In the genomic region with DNA sequence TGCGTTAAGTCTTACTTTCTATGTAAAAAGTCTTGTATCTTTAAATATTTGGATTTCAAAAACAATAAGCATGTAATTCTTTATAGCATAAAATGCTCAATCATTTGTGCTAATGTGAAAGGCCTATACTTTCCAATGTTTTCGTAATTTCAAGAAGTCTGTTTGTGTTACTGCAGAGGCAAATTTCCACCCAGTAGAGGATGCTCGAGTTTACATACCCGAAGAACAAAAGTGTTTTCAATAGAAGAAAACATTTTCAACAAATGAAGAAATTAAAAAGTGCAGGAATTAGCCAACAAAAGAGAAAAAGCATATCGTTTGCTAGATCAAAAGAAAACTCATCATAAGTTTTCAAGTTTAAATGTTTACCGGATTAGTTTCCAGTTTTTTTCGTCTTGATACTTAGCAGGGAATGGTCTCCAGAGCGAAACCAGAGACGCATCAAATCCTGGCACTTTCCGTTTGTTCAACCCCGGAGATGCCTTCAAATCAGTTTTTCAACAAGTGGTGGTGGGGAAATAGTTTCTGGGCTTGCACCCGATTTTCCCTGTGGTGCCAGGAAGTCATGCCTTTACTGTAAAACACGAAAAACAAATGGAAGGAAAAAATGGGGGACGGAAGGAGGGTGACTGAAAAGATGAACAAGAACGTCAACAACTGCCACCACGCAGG, we compare ENCODE assay signal across 8 cellular contexts. TPM values are rescaled to one million over a fixed set of nuclear protein-coding genes. Genes with fewer than 3 reads are reported as not detected.
DNase-seq lines count a peak whose midpoint lies in the region; ATAC-seq, FAIRE-seq and TF ChIP-seq lines count a peak whose summit lies in the region.

No MANE protein-coding gene starts in this region.

- no peaks in the 10 kb centered on the region for H3K27me3 Mint-ChIP-seq in activated CD4-positive, alpha-beta memory T cell treated with anti-CD3 and anti-CD28 coated beads, Interleukin-2, amount 10 ng/mL, durations not matched to agents 7 days and 5 days
- H3K27me3 Mint-ChIP-seq in glutamatergic neuron (ENCODE audit: unreplicated experiment) = peaks cover 3% of the 10 kb centered on the region

- H3K9me3 ChIP-seq in skeletal muscle satellite cell (replicated peaks; ENCODE audit: low read length) = no peaks in the 10 kb centered on the region

- H3K36me3 Mint-ChIP-seq in activated CD4-positive, alpha-beta memory T cell treated with anti-CD3 and anti-CD28 coated beads, Interleukin-2, amount 10 ng/mL, durations not matched to agents 7 days and 5 days (ENCODE audit: low read depth) = peaks cover 43% of the 10 kb centered on the region
- H3K36me3 Mint-ChIP-seq in glutamatergic neuron (ENCODE audit: unreplicated experiment) = no peaks in the 10 kb centered on the region

- H3K4me1 ChIP-seq in skeletal muscle satellite cell (ENCODE audit: control insufficient read depth, insufficient read depth, low read length) = peaks cover 29% of the 10 kb centered on the region

- H3K27ac Mint-ChIP-seq in activated CD4-positive, alpha-beta memory T cell treated with anti-CD3 and anti-CD28 coated beads, Interleukin-2, amount 10 ng/mL, durations not matched to agents 7 days and 5 days = peak overlapping the region; percentile 95
- peak overlapping the region; percentile 29 for H3K27ac Mint-ChIP-seq in glutamatergic neuron (ENCODE audit: unreplicated experiment)

- peak overlapping the region; percentile 96 for H3K9ac ChIP-seq in skeletal muscle satellite cell (ENCODE audit: low read depth, low read length)

- CTCF ChIA-PET in activated CD4-positive, alpha-beta memory T cell treated with anti-CD3 and anti-CD28 coated beads, Interleukin-2, amount 10 ng/mL, durations not matched to agents 7 days and 5 days (lab: Charles Lee) = interaction anchor here (0.6 to 2.0 kb wide), 8 partner anchors 11 to 91 kb away, joined by 3 to 12 read pairs (median 4); partner anchors contain the start of gene C3orf38

- H3K36me3 ChIP-seq in skeletal muscle satellite cell (ENCODE audit: insufficient read depth, low read length) = peaks cover 23% of the 10 kb centered on the region

- DNase-seq in activated CD4-positive, alpha-beta memory T cell treated with anti-CD3 and anti-CD28 coated beads, Interleukin-2, amount 10 ng/mL, durations not matched to agents 7 days and 5 days = no peak
- DNase-seq in glutamatergic neuron (no peak), NCI-H1105 treated with DMSO at 0.1 percent for 48 hours (lab: John Stamatoyannopoulos, UW) (no peak), GM10266 (ENCODE audit: extremely low spot score) (no peak)

- POLR2A ChIA-PET in activated CD4-positive, alpha-beta memory T cell treated with anti-CD3 and anti-CD28 coated beads, Interleukin-2, amount 10 ng/mL, durations not matched to agents 7 days and 5 days (lab: Charles Lee) = interaction anchor here (0.6 to 4.2 kb wide), 28 partner anchors 7 to 831 kb away, joined by 3 to 130 read pairs (median 4); partner anchors contain the start of genes C3orf38 and CHMP2B

- FAIRE-seq in A204.1 (lab: Jason Lieb, UNC) = peak; percentile 59

- H3K4me3 Mint-ChIP-seq in activated CD4-positive, alpha-beta memory T cell treated with anti-CD3 and anti-CD28 coated beads, Interleukin-2, amount 10 ng/mL, durations not matched to agents 7 days and 5 days = peak overlapping the region; percentile 99
- H3K4me3 Mint-ChIP-seq in glutamatergic neuron (ENCODE audit: unreplicated experiment) = peak overlapping the region; percentile 90

- peak overlapping the region; percentile 93 for H3K4me3 ChIP-seq in skeletal muscle satellite cell (ENCODE audit: low read length)

- H3K27me3 ChIP-seq in skeletal muscle satellite cell (ENCODE audit: control insufficient read depth, insufficient read depth, low read length) = no peaks in the 10 kb centered on the region

- H3K4me2 ChIP-seq in skeletal muscle satellite cell (ENCODE audit: low read length) = peak overlapping the region; percentile 86

- no peaks in the 10 kb centered on the region for H3K9me3 Mint-ChIP-seq in activated CD4-positive, alpha-beta memory T cell treated with anti-CD3 and anti-CD28 coated beads, Interleukin-2, amount 10 ng/mL, durations not matched to agents 7 days and 5 days
- H3K9me3 Mint-ChIP-seq in glutamatergic neuron (ENCODE audit: unreplicated experiment) = peaks cover 7% of the 10 kb centered on the region

- TF ChIP-seq CTCF in GM12873 (IDR thresholded peaks at IDR 0.05; ENCODE audit: insufficient read depth, low read depth, low read length, missing control alignments) (peak; percentile 4), glutamatergic neuron (IDR thresholded peaks at IDR 0.05; ENCODE audit: partially characterized antibody, unreplicated experiment) (no peak), GM10266 (IDR thresholded peaks at IDR 0.05; ENCODE audit: control insufficient read depth, insufficient read depth, low read depth, missing control alignments) (no peak)

- ATAC-seq in HG03108 (IDR thresholded peaks at IDR 0.05; ENCODE audit: unreplicated experiment) = no peak

- peaks cover 46% of the 10 kb centered on the region for H3K4me1 Mint-ChIP-seq in activated CD4-positive, alpha-beta memory T cell treated with anti-CD3 and anti-CD28 coated beads, Interleukin-2, amount 10 ng/mL, durations not matched to agents 7 days and 5 days
- H3K4me1 Mint-ChIP-seq in glutamatergic neuron (ENCODE audit: low read depth, unreplicated experiment) = peaks cover 7% of the 10 kb centered on the region

RNA-seq across cellular contexts. Expression of gene CGGBP1, which starts 1.0 kb away (rescaled TPM):
- 100 to 1,000 TPM; 105 to 118 TPM for total RNA-seq in activated CD4-positive, alpha-beta memory T cell treated with anti-CD3 and anti-CD28 coated beads, Interleukin-2, amount 10 ng/mL, durations not matched to agents 7 days and 5 days
- 57.1 TPM for total RNA-seq in glutamatergic neuron (ENCODE audit: unreplicated experiment)
- total RNA-seq in skeletal muscle satellite cell (2012; rRNA removed) = 36.9 and 40.6 TPM in 2 replicates

RNA-seq across cellular contexts. Expression of gene ZNF654, which starts 1.3 kb away (rescaled TPM):
- total RNA-seq in activated CD4-positive, alpha-beta memory T cell treated with anti-CD3 and anti-CD28 coated beads, Interleukin-2, amount 10 ng/mL, durations not matched to agents 7 days and 5 days = 10 to 100 TPM; 26.5 to 27.4 TPM
- total RNA-seq in glutamatergic neuron (ENCODE audit: unreplicated experiment) = 11.8 TPM
- 13.4 and 14.9 TPM in 2 replicates for total RNA-seq in skeletal muscle satellite cell (2012; rRNA removed)
